Comparison of ENCODE assay signal across 2 cellular contexts in genomic region chr6:47235964-47236760, GRCh38.
TF ChIP-seq lines count a peak whose summit lies in the region.

No MANE protein-coding gene starts in this region.

TF ChIP-seq in GM23338, 12 proteins besides CTCF, POLR2A, EP300 and RAD21:
- TF ChIP-seq STAT1 (IDR thresholded peaks at IDR 0.05; ENCODE audit: unreplicated experiment) (no peak), NANOG (IDR thresholded peaks at IDR 0.05; ENCODE audit: borderline replicate concordance) (no peak), EZH2phosphoT487 (IDR thresholded peaks at IDR 0.05; ENCODE audit: unreplicated experiment) (no peak), POLR2AphosphoS5 (IDR thresholded peaks at IDR 0.05; ENCODE audit: low read depth) (no peak), ZNF462 (CRISPR knock-in tag; IDR thresholded peaks at IDR 0.05) (no peak), ETS1 (IDR thresholded peaks at IDR 0.05) (no peak), EZH2 (IDR thresholded peaks at IDR 0.05; ENCODE audit: low read depth, unreplicated experiment) (no peak), CREB1 (CRISPR knock-in tag; IDR thresholded peaks at IDR 0.05; ENCODE audit: low read depth) (no peak), JUNB (IDR thresholded peaks at IDR 0.05; ENCODE audit: unreplicated experiment) (no peak), REST (IDR thresholded peaks at IDR 0.05; ENCODE audit: unreplicated experiment) (no peak), ZNF114 (CRISPR knock-in tag; IDR thresholded peaks at IDR 0.05) (no peak), ZNF331 (CRISPR knock-in tag; IDR thresholded peaks at IDR 0.05; ENCODE audit: low read depth) (no peak)

TF ChIP-seq in K562, 482 proteins besides CTCF, POLR2A, EP300 and RAD21:
- TF ChIP-seq NFIC (IDR thresholded peaks at IDR 0.05) (peak; percentile 68), VEZF1 (CRISPR knock-in tag; IDR thresholded peaks at IDR 0.05) (no peak), SPI1 (IDR thresholded peaks at IDR 0.05; ENCODE audit: borderline replicate concordance, low read depth, low read length) (peak; percentile 59), MYNN (IDR thresholded peaks at IDR 0.05) (no peak), MYNN (CRISPR knock-in tag; IDR thresholded peaks at IDR 0.05) (no peak), ZNF280A (IDR thresholded peaks at IDR 0.05; ENCODE audit: low read depth, partially characterized antibody) (no peak), ZNF589 (CRISPR knock-in tag; IDR thresholded peaks at IDR 0.05; ENCODE audit: low read depth) (0 out of 2 replicates have a peak, but pooled peaks have one; percentile 36)
